Comparison of ENCODE assay signal across 8 cellular contexts in the genomic region with DNA sequence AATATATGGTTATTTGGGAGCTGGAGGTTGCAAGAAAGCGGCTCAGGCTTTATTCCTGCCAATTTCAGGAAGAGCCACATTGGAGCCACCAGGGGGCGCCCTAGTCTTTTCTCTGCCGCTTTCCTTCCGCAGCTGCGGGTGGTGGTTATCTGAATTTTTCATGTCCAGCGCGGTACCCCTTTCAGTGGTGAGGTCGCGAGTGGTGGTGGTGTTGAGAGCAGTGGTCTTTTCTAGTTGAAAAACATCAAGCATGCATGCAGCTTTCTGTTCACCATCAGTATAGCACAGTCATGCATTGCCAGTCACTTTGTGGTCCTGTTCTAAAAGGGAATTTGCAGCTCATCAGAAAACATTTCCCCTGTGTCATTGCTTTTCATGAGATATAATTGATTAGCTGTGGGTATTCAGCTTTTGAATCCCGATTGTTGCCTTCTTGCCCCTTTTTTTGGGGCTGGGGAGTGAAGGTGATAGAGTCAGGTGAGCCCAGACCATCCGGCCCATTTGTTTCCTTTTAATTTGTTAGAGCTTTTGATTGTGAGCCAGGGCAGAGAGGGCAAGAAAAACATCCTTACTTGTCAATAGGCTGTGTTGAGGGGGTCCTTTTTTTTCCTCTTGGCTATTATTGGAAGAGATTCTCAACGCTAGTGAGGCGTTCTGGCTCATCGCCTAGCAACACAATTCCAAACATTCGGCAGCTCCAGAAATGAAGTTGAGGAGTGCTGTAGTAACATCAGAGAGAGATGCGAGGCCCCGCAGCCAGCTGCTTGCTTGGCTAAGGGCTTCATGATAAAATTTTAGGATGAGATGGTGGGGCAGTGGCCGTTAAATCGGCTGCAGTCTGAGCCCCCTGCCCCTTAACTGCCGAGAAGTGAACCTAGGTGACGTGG.
DNase-seq lines count a peak whose midpoint lies in the region; ATAC-seq, FAIRE-seq and TF ChIP-seq lines count a peak whose summit lies in the region.

No MANE protein-coding gene starts in this region.

- peaks cover 38% of the 10 kb centered on the region for H3K4me1 ChIP-seq in A549

- WGBS in A549 (ENCODE audit: missing lambda C conversion rate) = 52% methylated on average over 21 of the region's 21 CpGs

- POLR2A ChIA-PET in A549 (lab: Yijun Ruan, JAX) = no interaction called here

- peak; percentile 88 to 90 for TF ChIP-seq RAD21 in A549 (conservative IDR thresholded peaks at IDR 0.05 in 1 of 2, IDR thresholded peaks at IDR 0.05 in 1 of 2)

- DNase-seq in A549 (ENCODE audit: low read depth in 1 of 2, low spot score in 1 of 2) = peak; percentile 41 to 50
- peak; percentile 18 for DNase-seq in GM18507 (ENCODE audit: extremely low spot score, insufficient read length, low read depth)
- peak; percentile 44 for DNase-seq in NCI-H460 (ENCODE audit: extremely low read depth, low read depth)
- peak; percentile 71 to 74 for DNase-seq in activated CD4-positive, alpha-beta T cell treated with anti-CD3 and anti-CD28 coated beads, Interleukin-2, amount 50 U/mL, for 48 hours
- peak; percentile 82 for DNase-seq in ecto neural progenitor cell (ENCODE audit: low spot score)
- peak; percentile 46 to 58 for DNase-seq in memory B cell (ENCODE audit: low spot score in 2 of 2)
- DNase-seq in stimulated activated CD8-positive, alpha-beta memory T cell treated with anti-CD3 and anti-CD28 coated beads, Interleukin-15, amount 100 ng/mL, for 24 hours (ENCODE audit: low read depth) = peak; percentile 61

- H3K4me2 ChIP-seq in A549 = peak overlapping the region; percentile 77

- 0 out of 6 replicates have a peak overlapping the region, but pooled peaks have one; percentile 1 to 39 for H3K27ac ChIP-seq in A549

- H3K4me3 Mint-ChIP-seq in memory B cell = peak overlapping the region; percentile 50

- TF ChIP-seq EP300 in A549 (IDR thresholded peaks at IDR 0.05) = no peak

- H3K9me3 Mint-ChIP-seq in memory B cell = no peaks in the 10 kb centered on the region

- peak; percentile 94 for TF ChIP-seq CTCF in A549 (IDR thresholded peaks at IDR 0.05)

- FAIRE-seq in A549 (lab: Jason Lieb, UNC) (no peak), GM18507 (lab: Jason Lieb, UNC) (peak; percentile 54)

- no peak overlapping the region for H3K27ac Mint-ChIP-seq in memory B cell

- TF ChIP-seq POLR2A in A549 (IDR thresholded peaks at IDR 0.05; ENCODE audit: low read length) = no peak

- no peaks in the 10 kb centered on the region for H3K9me3 ChIP-seq in A549

- H3K4me1 Mint-ChIP-seq in memory B cell = peaks cover 10% of the 10 kb centered on the region

- no peaks in the 10 kb centered on the region for H3K27me3 Mint-ChIP-seq in memory B cell

- CTCF ChIA-PET in A549 (lab: Yijun Ruan, JAX) = interaction anchor here (0.5 to 5.5 kb wide), 67 partner anchors 10 to 1467 kb away, joined by 3 to 81 read pairs (median 4); no protein-coding TSS in a partner anchor

- peaks cover 11% of the 10 kb centered on the region for H3K36me3 Mint-ChIP-seq in memory B cell

- H3K4me3 ChIP-seq in A549 = no peak overlapping the region

- ATAC-seq in A549 (peak; percentile 62 to 73; a peak in 5 of 6 replicates), memory B cell (ENCODE audit: low read depth) (peak; percentile 48), HG02610 (IDR thresholded peaks at IDR 0.05; ENCODE audit: unreplicated experiment) (no peak)

TF ChIP-seq in A549, 52 proteins besides CTCF, POLR2A, EP300 and RAD21:
- TF ChIP-seq ZC3H11A (IDR thresholded peaks at IDR 0.05) = no peak
- TF ChIP-seq EHF (CRISPR knock-in tag; IDR thresholded peaks at IDR 0.05) = no peak
- TF ChIP-seq HEYL (CRISPR knock-in tag; IDR thresholded peaks at IDR 0.05) = no peak
- TF ChIP-seq NFE2L2 (conservative IDR thresholded peaks at IDR 0.05; ENCODE audit: low read length) = peak; percentile 27; the same call in 1 of the 2 replicates
- TF ChIP-seq, protein P1, sequence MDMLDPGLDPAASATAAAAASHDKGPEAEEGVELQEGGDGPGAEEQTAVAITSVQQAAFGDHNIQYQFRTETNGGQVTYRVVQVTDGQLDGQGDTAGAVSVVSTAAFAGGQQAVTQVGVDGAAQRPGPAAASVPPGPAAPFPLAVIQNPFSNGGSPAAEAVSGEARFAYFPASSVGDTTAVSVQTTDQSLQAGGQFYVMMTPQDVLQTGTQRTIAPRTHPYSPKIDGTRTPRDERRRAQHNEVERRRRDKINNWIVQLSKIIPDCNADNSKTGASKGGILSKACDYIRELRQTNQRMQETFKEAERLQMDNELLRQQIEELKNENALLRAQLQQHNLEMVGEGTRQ (IDR thresholded peaks at IDR 0.05) = no peak
- TF ChIP-seq, protein P2, sequence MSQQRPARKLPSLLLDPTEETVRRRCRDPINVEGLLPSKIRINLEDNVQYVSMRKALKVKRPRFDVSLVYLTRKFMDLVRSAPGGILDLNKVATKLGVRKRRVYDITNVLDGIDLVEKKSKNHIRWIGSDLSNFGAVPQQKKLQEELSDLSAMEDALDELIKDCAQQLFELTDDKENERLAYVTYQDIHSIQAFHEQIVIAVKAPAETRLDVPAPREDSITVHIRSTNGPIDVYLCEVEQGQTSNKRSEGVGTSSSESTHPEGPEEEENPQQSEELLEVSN (IDR thresholded peaks at IDR 0.05; ENCODE audit: borderline replicate concordance, low read depth) = no peak
- TF ChIP-seq, protein P3, sequence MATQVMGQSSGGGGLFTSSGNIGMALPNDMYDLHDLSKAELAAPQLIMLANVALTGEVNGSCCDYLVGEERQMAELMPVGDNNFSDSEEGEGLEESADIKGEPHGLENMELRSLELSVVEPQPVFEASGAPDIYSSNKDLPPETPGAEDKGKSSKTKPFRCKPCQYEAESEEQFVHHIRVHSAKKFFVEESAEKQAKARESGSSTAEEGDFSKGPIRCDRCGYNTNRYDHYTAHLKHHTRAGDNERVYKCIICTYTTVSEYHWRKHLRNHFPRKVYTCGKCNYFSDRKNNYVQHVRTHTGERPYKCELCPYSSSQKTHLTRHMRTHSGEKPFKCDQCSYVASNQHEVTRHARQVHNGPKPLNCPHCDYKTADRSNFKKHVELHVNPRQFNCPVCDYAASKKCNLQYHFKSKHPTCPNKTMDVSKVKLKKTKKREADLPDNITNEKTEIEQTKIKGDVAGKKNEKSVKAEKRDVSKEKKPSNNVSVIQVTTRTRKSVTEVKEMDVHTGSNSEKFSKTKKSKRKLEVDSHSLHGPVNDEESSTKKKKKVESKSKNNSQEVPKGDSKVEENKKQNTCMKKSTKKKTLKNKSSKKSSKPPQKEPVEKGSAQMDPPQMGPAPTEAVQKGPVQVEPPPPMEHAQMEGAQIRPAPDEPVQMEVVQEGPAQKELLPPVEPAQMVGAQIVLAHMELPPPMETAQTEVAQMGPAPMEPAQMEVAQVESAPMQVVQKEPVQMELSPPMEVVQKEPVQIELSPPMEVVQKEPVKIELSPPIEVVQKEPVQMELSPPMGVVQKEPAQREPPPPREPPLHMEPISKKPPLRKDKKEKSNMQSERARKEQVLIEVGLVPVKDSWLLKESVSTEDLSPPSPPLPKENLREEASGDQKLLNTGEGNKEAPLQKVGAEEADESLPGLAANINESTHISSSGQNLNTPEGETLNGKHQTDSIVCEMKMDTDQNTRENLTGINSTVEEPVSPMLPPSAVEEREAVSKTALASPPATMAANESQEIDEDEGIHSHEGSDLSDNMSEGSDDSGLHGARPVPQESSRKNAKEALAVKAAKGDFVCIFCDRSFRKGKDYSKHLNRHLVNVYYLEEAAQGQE (IDR thresholded peaks at IDR 0.05) = no peak
- TF ChIP-seq EHMT2 (IDR thresholded peaks at IDR 0.05; ENCODE audit: low read depth) = no peak
- no peak for TF ChIP-seq BHLHE40 (IDR thresholded peaks at IDR 0.05; ENCODE audit: low read depth, low read length)
- TF ChIP-seq FOSB (CRISPR knock-in tag; IDR thresholded peaks at IDR 0.05) = no peak
- peak; percentile 83 for TF ChIP-seq SMC3 (IDR thresholded peaks at IDR 0.05)
- no peak for TF ChIP-seq FOSL2 (IDR thresholded peaks at IDR 0.05)
- TF ChIP-seq FOSL2 (CRISPR knock-in tag; IDR thresholded peaks at IDR 0.05) = no peak
- no peak for TF ChIP-seq CBX2 (IDR thresholded peaks at IDR 0.05; ENCODE audit: borderline replicate concordance, low read depth)

Comparison
In these comparisons a context has a peak if more than half of its experiments do, and no peak if none do; other contexts are left out.
1. DNase-seq: peak in every context shown above with its lines; median percentile 82 in ecto neural progenitor cell; 72 in activated CD4-positive, alpha-beta T cell treated with anti-CD3 and anti-CD28 coated beads, Interleukin-2, amount 50 U/mL, for 48 hours; 61 in stimulated activated CD8-positive, alpha-beta memory T cell treated with anti-CD3 and anti-CD28 coated beads, Interleukin-15, amount 100 ng/mL, for 24 hours; 52 in memory B cell; 46 in A549; 44 in NCI-H460; 18 in GM18507.